ENCODE assay signal across 32 cellular contexts in genomic region chr3:63151893-63152292, GRCh38.
"Had no signal": no experiment of that assay in that cellular context is flagged by ENCODE, and none has a peak within 500 bp of the region (broad histone marks: within the 10 kb centered on the region; RNA-seq: fewer than 3 reads in every experiment).

No MANE protein-coding gene starts in this region.

- H3K27me3 Mint-ChIP-seq: activated naive CD4-positive, alpha-beta T cell treated with anti-CD3 and anti-CD28 coated beads, Interleukin-2, amount 50 U/mL, for 24 hours; activated naive CD8-positive, alpha-beta T cell treated with anti-CD3 and anti-CD28 coated beads, Interleukin-2, amount 50 U/mL, for 24 hours; activated T-cell treated with anti-CD3 and anti-CD28 coated beads, Interleukin-2, amount 50 U/mL, for 24 hours; central memory CD8-positive, alpha-beta T cell; dendritic cell treated with granulocyte-macrophage colony-stimulating factor and Interleukin-4, amounts not matched to agents 40 ng/mL and 50 ng/mL, for 4 days; naive thymus-derived CD4-positive, alpha-beta T cell had no signal

- DNase-seq: activated CD4-positive, alpha-beta T cell treated with anti-CD3 and anti-CD28 coated beads for 4 hours; activated CD4-positive, alpha-beta T cell treated with anti-CD3 and anti-CD28 coated beads, Interleukin-2, amount 50 U/mL, for 48 hours; activated CD8-positive, alpha-beta memory T cell treated with anti-CD3 and anti-CD28 coated beads for 24 hours; activated gamma-delta T cell; activated naive CD8-positive, alpha-beta T cell treated with anti-CD3 and anti-CD28 coated beads, Interleukin-2, amount 50 U/mL, for 24 hours; activated T-cell treated with anti-CD3 and anti-CD28 coated beads, Interleukin-2, amount 50 U/mL, for 24 hours; endodermal cell; foreskin fibroblast; head of caudate nucleus; hippocampal formation; left cardiac atrium; mammary epithelial cell; naive thymus-derived CD4-positive, alpha-beta T cell; nucleus accumbens; pancreas; retina; sigmoid colon; stimulated activated CD4-positive, alpha-beta T cell treated with anti-CD3 and anti-CD28 coated beads, Interleukin-2, amount 100 ng/mL, for 24 hours; stimulated activated naive CD4-positive, alpha-beta T cell; tibial artery; upper lobe of right lung had no signal

- H3K9me3 Mint-ChIP-seq: activated naive CD4-positive, alpha-beta T cell treated with anti-CD3 and anti-CD28 coated beads, Interleukin-2, amount 50 U/mL, for 24 hours; activated naive CD8-positive, alpha-beta T cell treated with anti-CD3 and anti-CD28 coated beads, Interleukin-2, amount 50 U/mL, for 24 hours; dendritic cell treated with granulocyte-macrophage colony-stimulating factor and Interleukin-4, amounts not matched to agents 40 ng/mL and 50 ng/mL, for 4 days; mesothelial cell of epicardium; neural crest cell had no signal

- H3K27ac Mint-ChIP-seq: activated naive CD4-positive, alpha-beta T cell treated with anti-CD3 and anti-CD28 coated beads, Interleukin-2, amount 50 U/mL, for 24 hours; activated naive CD8-positive, alpha-beta T cell treated with anti-CD3 and anti-CD28 coated beads, Interleukin-2, amount 50 U/mL, for 24 hours; activated T-cell treated with anti-CD3 and anti-CD28 coated beads, Interleukin-2, amount 50 U/mL, for 24 hours; dendritic cell treated with granulocyte-macrophage colony-stimulating factor and Interleukin-4, amounts not matched to agents 40 ng/mL and 50 ng/mL, for 4 days; endodermal cell; mesothelial cell of epicardium; naive thymus-derived CD4-positive, alpha-beta T cell; T-helper 2 cell treated with Interferon-gamma antibody and Interleukin-4, amounts not matched to agents 5 μg/mL and 100 μg/mL, for 36 hours had no signal

- ATAC-seq: activated naive CD8-positive, alpha-beta T cell treated with anti-CD3 and anti-CD28 coated beads, Interleukin-2, amount 50 U/mL, for 24 hours; esophagus mucosa; left cardiac atrium; naive thymus-derived CD4-positive, alpha-beta T cell; pancreas; upper lobe of right lung had no signal

- H3K4me1 ChIP-seq: breast epithelium, pancreas, prostate gland, sigmoid colon, suprapubic skin, tibial artery, upper lobe of right lung had no signal

- H3K4me2 ChIP-seq: smooth muscle cell had no signal

- H3K4me3 Mint-ChIP-seq: activated naive CD4-positive, alpha-beta T cell treated with anti-CD3 and anti-CD28 coated beads, Interleukin-2, amount 50 U/mL, for 24 hours; activated naive CD8-positive, alpha-beta T cell treated with anti-CD3 and anti-CD28 coated beads, Interleukin-2, amount 50 U/mL, for 24 hours; activated T-cell treated with anti-CD3 and anti-CD28 coated beads, Interleukin-2, amount 50 U/mL, for 24 hours; central memory CD8-positive, alpha-beta T cell; dendritic cell treated with granulocyte-macrophage colony-stimulating factor and Interleukin-4, amounts not matched to agents 40 ng/mL and 50 ng/mL, for 4 days; endodermal cell; mesothelial cell of epicardium; naive thymus-derived CD4-positive, alpha-beta T cell; neural crest cell; T-helper 2 cell treated with Interferon-gamma antibody and Interleukin-4, amounts not matched to agents 5 μg/mL and 100 μg/mL, for 36 hours had no signal

- H3K4me1 Mint-ChIP-seq: activated naive CD4-positive, alpha-beta T cell treated with anti-CD3 and anti-CD28 coated beads, Interleukin-2, amount 50 U/mL, for 24 hours; activated naive CD8-positive, alpha-beta T cell treated with anti-CD3 and anti-CD28 coated beads, Interleukin-2, amount 50 U/mL, for 24 hours; central memory CD8-positive, alpha-beta T cell; mesothelial cell of epicardium; naive thymus-derived CD4-positive, alpha-beta T cell had no signal

- H3K36me3 ChIP-seq: breast epithelium, pancreas, prostate gland, sigmoid colon, suprapubic skin, tibial artery, upper lobe of right lung had no signal

- H3K27me3 ChIP-seq: breast epithelium, pancreas, sigmoid colon, suprapubic skin, tibial artery, upper lobe of right lung had no signal

- H3K27ac ChIP-seq: breast epithelium, pancreas, prostate gland, sigmoid colon, suprapubic skin, tibial artery, upper lobe of right lung had no signal

- H3K9me3 ChIP-seq: breast epithelium, pancreas, prostate gland, sigmoid colon, suprapubic skin, tibial artery, upper lobe of right lung had no signal

- H3K36me3 Mint-ChIP-seq: activated naive CD4-positive, alpha-beta T cell treated with anti-CD3 and anti-CD28 coated beads, Interleukin-2, amount 50 U/mL, for 24 hours; mesothelial cell of epicardium; naive thymus-derived CD4-positive, alpha-beta T cell had no signal

- H3K4me3 ChIP-seq: breast epithelium, pancreas, prostate gland, sigmoid colon, smooth muscle cell, suprapubic skin, tibial artery, upper lobe of right lung had no signal
